ENCODE assay signal across 17 cellular contexts in the genomic region with DNA sequence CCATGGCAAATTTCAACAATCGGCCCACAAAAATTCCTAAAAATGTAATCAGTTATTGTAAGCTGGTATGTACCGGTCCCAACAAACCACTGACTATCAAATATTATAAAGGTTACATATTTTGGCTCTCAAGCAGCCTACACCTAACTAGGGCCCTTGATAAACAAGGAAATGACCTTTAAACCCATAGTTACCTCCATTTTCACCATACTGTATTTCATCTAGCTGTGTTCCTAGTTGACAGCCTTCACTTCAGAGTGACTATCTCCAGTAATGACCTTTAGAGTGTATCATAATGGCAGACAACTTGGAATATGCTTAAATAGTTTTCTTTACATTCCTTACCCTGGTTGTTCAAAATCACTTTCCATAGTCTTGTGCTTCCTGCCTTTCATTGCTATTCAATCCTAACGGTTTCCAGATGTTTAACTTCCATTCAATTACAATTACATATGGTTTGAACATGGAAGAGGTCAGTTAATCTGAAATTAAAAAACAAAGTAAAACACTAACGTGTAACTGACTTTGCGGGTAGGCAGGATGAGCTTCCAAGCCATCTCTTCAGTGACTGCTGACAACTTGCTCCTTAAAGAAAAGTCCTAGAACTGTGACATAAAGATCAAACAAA.
DNase-seq lines count a peak whose midpoint lies in the region; ATAC-seq, FAIRE-seq and TF ChIP-seq lines count a peak whose summit lies in the region.
"Had no signal": no experiment of that assay in that cellular context is flagged by ENCODE, and none has a peak within 500 bp of the region (broad histone marks: within the 10 kb centered on the region; RNA-seq: fewer than 3 reads in every experiment).

No MANE protein-coding gene starts in this region.

- TF ChIP-seq CTCF in A673 (conservative IDR thresholded peaks at IDR 0.05; ENCODE audit: low read depth, low read length) (no peak), K562 (IDR thresholded peaks at IDR 0.05 in 2 of 3, conservative IDR thresholded peaks at IDR 0.05 in 1 of 3; ENCODE audit: insufficient read depth in 2 of 3, low read depth in 1 of 3, low read length in 3 of 3) (no peak), prostate gland (IDR thresholded peaks at IDR 0.05) (no peak)

- H4K20me1 ChIP-seq in Karpas-422 (ENCODE audit: insufficient read depth, low read depth, low read length) (no peaks in the 10 kb centered on the region), K562 (replicated peaks; ENCODE audit: control insufficient read depth, insufficient read depth, low read length) (no peaks in the 10 kb centered on the region)

- intact Hi-C loops in A673 (cut with micrococcal nuclease; ENCODE audit: unreplicated experiment) (no loop called here), K562 (cut with micrococcal nuclease) (no loop called here), left colon (cut with DNase I, micrococcal nuclease) (no loop called here), prostate gland (cut with DNase I) (no loop called here)

- TF ChIP-seq EP300 in K562 (IDR thresholded peaks at IDR 0.05; ENCODE audit: low read length) = no peak

- TF ChIP-seq POLR2A in K562 (conservative IDR thresholded peaks at IDR 0.05) = no peak
- TF ChIP-seq POLR2A in prostate gland (IDR thresholded peaks at IDR 0.05) = no peak

- CTCF ChIA-PET in A673 (lab: Charles Lee) = interaction anchor here (0.8 kb wide), 1 partner anchor 57 kb away, joined by 3 read pairs; no protein-coding TSS in a partner anchor
- CTCF ChIA-PET in K562 (lab: Yijun Ruan, JAX; ENCODE audit: low intra/inter-chr PET ratio) = no interaction called here

- H3K4me3 ChIP-seq in A673 (ENCODE audit: low read depth, low read length, poor library complexity, severe bottlenecking) (no peak overlapping the region), Karpas-422 (ENCODE audit: low read length) (no peak overlapping the region), K562 (no peak overlapping the region), prostate gland (no peak overlapping the region)
- H3K4me3 ChIP-seq: GM12878, SJSA1 had no signal

- no peaks in the 10 kb centered on the region for H3K9me1 ChIP-seq in K562 (ENCODE audit: control insufficient read depth, insufficient read depth, low read length)

- H3K79me2 ChIP-seq in Karpas-422 (ENCODE audit: low read length) (no peaks in the 10 kb centered on the region), K562 (ENCODE audit: control insufficient read depth, insufficient read depth, low read length) (no peaks in the 10 kb centered on the region)

- H3K4me1 ChIP-seq in A673 (ENCODE audit: insufficient read depth, low read length, poor library complexity, severe bottlenecking) (peaks cover 13% of the 10 kb centered on the region), Karpas-422 (ENCODE audit: low read length) (peaks cover 18% of the 10 kb centered on the region), K562 (replicated peaks in 1 of 2; ENCODE audit: control insufficient read depth in 2 of 2, insufficient read depth in 2 of 2, low read length in 2 of 2) (no peaks in the 10 kb centered on the region; a peak in 1 of 5 replicates), prostate gland (replicated peaks) (no peaks in the 10 kb centered on the region)

- H3K9ac ChIP-seq in Karpas-422 (ENCODE audit: low read length) (no peak overlapping the region), K562 (ENCODE audit: insufficient read depth in 1 of 2, low read depth in 2 of 2, low read length in 2 of 2) (no peak overlapping the region)

- H3K4me2 ChIP-seq in Karpas-422 (ENCODE audit: low read depth, low read length, poor library complexity, severe bottlenecking) (peak overlapping the region; percentile 35), K562 (ENCODE audit: insufficient read depth, low read length) (no peak overlapping the region)

- ATAC-seq in K562 (no peak), left colon (peak; percentile 91), GM21619 (IDR thresholded peaks at IDR 0.05; ENCODE audit: unreplicated experiment) (no peak)
- ATAC-seq: GM12878 had no signal

- in situ Hi-C loops in K562 (cut with MboI) = no loop called here

- FAIRE-seq in K562 (lab: Jason Lieb, UNC) = no peak
- FAIRE-seq: GM12878 had no signal

- 24% methylated on average over 5 of the region's 5 CpGs for WGBS in K562 (ENCODE audit: insufficient coverage, low coverage, missing lambda C conversion rate)
- WGBS in prostate gland = 81% methylated on average over 5 of the region's 5 CpGs

- BruUV-seq in A673 (replicated peaks; lab: Mats Ljungman, UMichigan) (no TSS peak), K562 (replicated peaks; lab: Mats Ljungman, UMichigan) (no TSS peak)

- DNase-seq in A673 (ENCODE audit: low spot score) (peak; percentile 23), Karpas-422 (no peak), K562 (ENCODE audit: extremely low read depth in 1 of 4, low spot score in 3 of 4) (no peak), left colon (no peak), prostate gland (ENCODE audit: low spot score) (no peak), NCI-H1092 treated with DMSO at 0.1 percent for 48 hours (lab: John Stamatoyannopoulos, UW) (no peak)
- DNase-seq in activated naive CD4-positive, alpha-beta T cell treated with Interleukin-2 at 50 U/mL for 16 hours = no peak
- DNase-seq: COR-L47; DMS53; H9; NCI-H146; NCI-H345; NCI-H526 treated with DMSO at 0.1 percent for 48 hours; NK-92 treated with Interleukin-12 subunit alpha and Interleukin-12 subunit beta, amount 100 ng/mL, for 24 hours had no signal

- POLR2A ChIA-PET in A673 (lab: Charles Lee; ENCODE audit: low non-redundant PET) = no interaction called here
- POLR2A ChIA-PET in K562 (lab: Yijun Ruan, JAX) = no interaction called here

- H3K9me3 ChIP-seq in A673 (ENCODE audit: low read depth, low read length, poor library complexity, severe bottlenecking) = no peaks in the 10 kb centered on the region
- H3K9me3 ChIP-seq in Karpas-422 (ENCODE audit: low read length) = no peaks in the 10 kb centered on the region
- no peaks in the 10 kb centered on the region for H3K9me3 ChIP-seq in K562 (replicated peaks; ENCODE audit: control insufficient read depth, insufficient read depth, low read depth, low read length)
- no peaks in the 10 kb centered on the region for H3K9me3 ChIP-seq in prostate gland
- H3K9me3 ChIP-seq: SJSA1 had no signal

- peak overlapping the region; percentile 6 for H3K27ac ChIP-seq in A673 (ENCODE audit: low read depth, low read length, poor library complexity, severe bottlenecking)
- H3K27ac ChIP-seq in Karpas-422 (ENCODE audit: low read length) = no peak overlapping the region
- H3K27ac ChIP-seq in K562 (ENCODE audit: extremely low read depth, low read depth, low read length) = no peak overlapping the region
- no peak overlapping the region for H3K27ac ChIP-seq in prostate gland
- H3K27ac ChIP-seq: SJSA1 had no signal

- no peaks in the 10 kb centered on the region for H3K9me2 ChIP-seq in Karpas-422 (replicated peaks; ENCODE audit: insufficient read depth, low read length)

- no peaks in the 10 kb centered on the region for H3K27me3 ChIP-seq in A673 (replicated peaks; ENCODE audit: insufficient read depth, low read depth, low read length, poor library complexity)
- no peaks in the 10 kb centered on the region for H3K27me3 ChIP-seq in Karpas-422 (ENCODE audit: low read length)
- no peaks in the 10 kb centered on the region for H3K27me3 ChIP-seq in K562 (ENCODE audit: control insufficient read depth in 2 of 2, insufficient read depth in 2 of 2, low read length in 2 of 2)
- no peaks in the 10 kb centered on the region for H3K27me3 ChIP-seq in prostate gland (replicated peaks; ENCODE audit: insufficient read depth)
- H3K27me3 ChIP-seq: SJSA1 had no signal

- H3K36me3 ChIP-seq in A673 (ENCODE audit: insufficient read depth, low read length, poor library complexity, severe bottlenecking) (no peaks in the 10 kb centered on the region), Karpas-422 (ENCODE audit: insufficient read depth, low read length) (no peaks in the 10 kb centered on the region), K562 (ENCODE audit: control insufficient read depth, insufficient read depth, low read length) (no peaks in the 10 kb centered on the region), prostate gland (no peaks in the 10 kb centered on the region)
- H3K36me3 ChIP-seq: SJSA1 had no signal

- H2AFZ ChIP-seq in Karpas-422 (ENCODE audit: low read length) (no peak overlapping the region), K562 (ENCODE audit: low read depth, low read length) (no peak overlapping the region)

- TF ChIP-seq RAD21 in K562 (CRISPR knock-in tag; conservative IDR thresholded peaks at IDR 0.05 in 1 of 2, IDR thresholded peaks at IDR 0.05 in 1 of 2) = no peak

TF ChIP-seq in K562, 482 proteins besides CTCF, POLR2A, EP300 and RAD21:
- TF ChIP-seq, protein P1, sequence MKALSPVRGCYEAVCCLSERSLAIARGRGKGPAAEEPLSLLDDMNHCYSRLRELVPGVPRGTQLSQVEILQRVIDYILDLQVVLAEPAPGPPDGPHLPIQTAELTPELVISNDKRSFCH (CRISPR knock-in tag; IDR thresholded peaks at IDR 0.05) = no peak
- TF ChIP-seq, protein P1 (tag; IDR thresholded peaks at IDR 0.05) = peak; percentile 38; the same call in 1 of the 2 replicates
- TF ChIP-seq, protein P2, sequence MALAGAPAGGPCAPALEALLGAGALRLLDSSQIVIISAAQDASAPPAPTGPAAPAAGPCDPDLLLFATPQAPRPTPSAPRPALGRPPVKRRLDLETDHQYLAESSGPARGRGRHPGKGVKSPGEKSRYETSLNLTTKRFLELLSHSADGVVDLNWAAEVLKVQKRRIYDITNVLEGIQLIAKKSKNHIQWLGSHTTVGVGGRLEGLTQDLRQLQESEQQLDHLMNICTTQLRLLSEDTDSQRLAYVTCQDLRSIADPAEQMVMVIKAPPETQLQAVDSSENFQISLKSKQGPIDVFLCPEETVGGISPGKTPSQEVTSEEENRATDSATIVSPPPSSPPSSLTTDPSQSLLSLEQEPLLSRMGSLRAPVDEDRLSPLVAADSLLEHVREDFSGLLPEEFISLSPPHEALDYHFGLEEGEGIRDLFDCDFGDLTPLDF (CRISPR knock-in tag; IDR thresholded peaks at IDR 0.05) = no peak
